ENCODE assay signal across 1 cellular context in the genomic region with DNA sequence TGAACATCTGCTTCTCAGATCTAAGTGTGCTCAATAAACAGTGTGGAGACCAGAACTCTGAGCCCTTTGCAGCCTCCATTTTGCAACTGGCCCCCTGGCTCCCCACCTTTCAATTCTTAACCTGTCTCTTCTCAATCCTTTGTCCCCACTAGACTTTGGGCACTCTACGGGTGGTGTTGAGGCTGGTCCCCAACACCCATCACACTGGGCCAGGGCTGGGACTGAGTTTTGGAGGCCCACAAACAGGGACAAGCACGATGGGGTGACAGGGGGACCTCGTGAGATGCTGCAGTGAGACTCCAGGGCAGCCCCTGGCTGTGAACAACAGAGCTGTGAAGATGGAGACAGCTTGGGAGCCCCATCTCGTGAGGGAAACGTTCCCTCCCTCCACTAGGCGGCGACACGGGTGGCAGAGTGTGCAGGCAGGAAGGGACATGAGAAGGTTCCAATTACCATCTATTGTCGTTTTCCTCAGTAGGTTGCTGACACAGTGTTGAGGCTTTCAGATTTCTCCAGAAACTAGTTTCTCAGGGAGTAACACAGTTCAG.
TF ChIP-seq lines count a peak whose summit lies in the region.

No MANE protein-coding gene starts in this region.

TF ChIP-seq in A549, 52 proteins besides CTCF, POLR2A, EP300 and RAD21 (continued from another document):
- TF ChIP-seq, protein P1, sequence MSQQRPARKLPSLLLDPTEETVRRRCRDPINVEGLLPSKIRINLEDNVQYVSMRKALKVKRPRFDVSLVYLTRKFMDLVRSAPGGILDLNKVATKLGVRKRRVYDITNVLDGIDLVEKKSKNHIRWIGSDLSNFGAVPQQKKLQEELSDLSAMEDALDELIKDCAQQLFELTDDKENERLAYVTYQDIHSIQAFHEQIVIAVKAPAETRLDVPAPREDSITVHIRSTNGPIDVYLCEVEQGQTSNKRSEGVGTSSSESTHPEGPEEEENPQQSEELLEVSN (IDR thresholded peaks at IDR 0.05; ENCODE audit: borderline replicate concordance, low read depth), result no peak
